1 cellular context compared by ENCODE assay signal in genomic region chr17:82633343-82633742, GRCh38.
TF ChIP-seq lines count a peak whose summit lies in the region.

No MANE protein-coding gene starts in this region.

TF ChIP-seq in K562, 482 proteins besides CTCF, POLR2A, EP300 and RAD21 (continued from another document):
- TF ChIP-seq ELK3 (CRISPR knock-in tag; IDR thresholded peaks at IDR 0.05): no peak
- TF ChIP-seq SP2 (IDR thresholded peaks at IDR 0.05; ENCODE audit: extremely low read depth, low read depth, low read length, poor library complexity, severe bottlenecking): no peak
- no peak for TF ChIP-seq ZSCAN29 (IDR thresholded peaks at IDR 0.05)
- TF ChIP-seq ZNF277 (CRISPR knock-in tag; IDR thresholded peaks at IDR 0.05; ENCODE audit: borderline replicate concordance): no peak
- TF ChIP-seq ELK1 (CRISPR knock-in tag; IDR thresholded peaks at IDR 0.05): no peak
- TF ChIP-seq MCM2 (IDR thresholded peaks at IDR 0.05; ENCODE audit: low read depth): no peak
- no peak for TF ChIP-seq CREB1 (IDR thresholded peaks at IDR 0.05)
- TF ChIP-seq CREB1 (CRISPR knock-in tag; IDR thresholded peaks at IDR 0.05): no peak
- TF ChIP-seq NFE2 (IDR thresholded peaks at IDR 0.05; ENCODE audit: low read depth): no peak
- TF ChIP-seq XRCC3 (IDR thresholded peaks at IDR 0.05): no peak
- TF ChIP-seq ZNF263 (CRISPR knock-in tag; IDR thresholded peaks at IDR 0.05; ENCODE audit: borderline replicate concordance): no peak
- TF ChIP-seq EHMT2 (IDR thresholded peaks at IDR 0.05): no peak
- TF ChIP-seq DDX20 (tag; IDR thresholded peaks at IDR 0.05; ENCODE audit: low read depth): no peak
- no peak for TF ChIP-seq ZKSCAN8 (CRISPR knock-in tag; IDR thresholded peaks at IDR 0.05)
